ENCODE assay signal across 19 cellular contexts in the genomic region with DNA sequence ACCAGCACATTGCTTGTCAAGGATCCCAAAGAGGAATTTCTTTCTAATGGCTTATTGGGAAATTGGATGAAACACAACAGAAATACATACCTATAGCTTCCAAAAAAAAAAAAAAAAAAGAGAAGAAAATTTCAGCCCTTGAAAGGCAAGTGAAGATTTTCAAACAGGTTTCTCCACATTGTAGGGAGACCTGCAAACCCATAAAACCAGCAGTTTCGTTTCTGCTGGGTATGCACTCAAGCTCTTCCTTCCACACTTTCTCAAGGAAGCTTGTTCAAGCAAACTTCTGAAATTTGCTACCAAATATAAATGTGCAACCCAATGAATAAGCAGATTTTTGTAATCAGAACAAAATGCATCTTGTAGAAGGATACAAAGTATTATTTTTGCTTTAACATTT. TPM values are rescaled to one million over a fixed set of nuclear protein-coding genes. Genes with fewer than 3 reads are reported as not detected.
DNase-seq lines count a peak whose midpoint lies in the region; ATAC-seq, FAIRE-seq and TF ChIP-seq lines count a peak whose summit lies in the region.
"Had no signal": no experiment of that assay in that cellular context is flagged by ENCODE, and none has a peak within 500 bp of the region (broad histone marks: within the 10 kb centered on the region; RNA-seq: fewer than 3 reads in every experiment).

No MANE protein-coding gene starts in this region.

- H3K4me1 ChIP-seq in K562 (replicated peaks in 1 of 2; ENCODE audit: control insufficient read depth in 2 of 2, insufficient read depth in 2 of 2, low read length in 2 of 2) (peaks cover 12 to 19% of the 10 kb centered on the region in 2 experiments), spleen (peaks cover 2 to 59% (median 42%) of the 10 kb centered on the region in 6 donors)
- H3K4me1 ChIP-seq: breast epithelium, vagina had no signal

- H3K27ac Mint-ChIP-seq in progenitor cell of endocrine pancreas, result no peak overlapping the region

- TF ChIP-seq RAD21 in K562 (CRISPR knock-in tag; conservative IDR thresholded peaks at IDR 0.05 in 1 of 2, IDR thresholded peaks at IDR 0.05 in 1 of 2), result no peak

- H3K27ac ChIP-seq in K562 (ENCODE audit: extremely low read depth, low read depth, low read length), result no peak overlapping the region
- H3K27ac ChIP-seq in spleen, result peak overlapping the region in 6 of 8 donors; percentile 20 to 90 (median 80)
- H3K27ac ChIP-seq: vagina had no signal

- H3K27me3 Mint-ChIP-seq in progenitor cell of endocrine pancreas, result no peaks in the 10 kb centered on the region

- no peaks in the 10 kb centered on the region for H3K9me1 ChIP-seq in K562 (ENCODE audit: control insufficient read depth, insufficient read depth, low read length)

- no peak for TF ChIP-seq POLR2A in K562 (conservative IDR thresholded peaks at IDR 0.05)
- no peak for TF ChIP-seq POLR2A in spleen (IDR thresholded peaks at IDR 0.05)

- ATAC-seq in K562, result no peak
- ATAC-seq in GM21619 (IDR thresholded peaks at IDR 0.05; ENCODE audit: unreplicated experiment), result no peak
- ATAC-seq: left lobe of liver, SK-N-SH treated with all-trans-retinoic acid at 6 μM for 48 hours had no signal

- no peak overlapping the region for H3K4me3 ChIP-seq in K562
- no peak overlapping the region for H3K4me3 ChIP-seq in spleen
- H3K4me3 ChIP-seq: breast epithelium, coronary artery, MG63, vagina had no signal

- peaks cover 13% of the 10 kb centered on the region for H3K4me1 Mint-ChIP-seq in progenitor cell of endocrine pancreas (ENCODE audit: low read depth)

- TF ChIP-seq CTCF in K562 (IDR thresholded peaks at IDR 0.05 in 2 of 3, conservative IDR thresholded peaks at IDR 0.05 in 1 of 3; ENCODE audit: insufficient read depth in 2 of 3, low read depth in 1 of 3, low read length in 3 of 3), result no peak
- no peak for TF ChIP-seq CTCF in spleen (IDR thresholded peaks at IDR 0.05 in 8 of 11, conservative IDR thresholded peaks at IDR 0.05 in 3 of 11)
- TF ChIP-seq CTCF in progenitor cell of endocrine pancreas (IDR thresholded peaks at IDR 0.05; ENCODE audit: unreplicated experiment), result no peak

- H3K27me3 ChIP-seq in K562 (ENCODE audit: control insufficient read depth in 2 of 2, insufficient read depth in 2 of 2, low read length in 2 of 2), result no peaks in the 10 kb centered on the region
- H3K27me3 ChIP-seq in spleen (replicated peaks in 1 of 7), result no peaks in the 10 kb centered on the region
- H3K27me3 ChIP-seq: breast epithelium, MG63, vagina had no signal

- no peak for FAIRE-seq in K562 (lab: Jason Lieb, UNC)
- FAIRE-seq: G401.6, TTC549 had no signal

- no TSS peak for BruUV-seq in K562 (replicated peaks; lab: Mats Ljungman, UMichigan)

- no peaks in the 10 kb centered on the region for H3K36me3 Mint-ChIP-seq in progenitor cell of endocrine pancreas (ENCODE audit: insufficient read depth)

- no peak overlapping the region for H3K4me3 Mint-ChIP-seq in progenitor cell of endocrine pancreas (ENCODE audit: low read depth)

- intact Hi-C loops in K562 (cut with micrococcal nuclease) (no loop called here), spleen (cut with DNase I; ENCODE audit: low total_unique reads) (no loop called here)

- POLR2A ChIA-PET in K562 (lab: Yijun Ruan, JAX), result interaction anchor here (0.9 to 1.3 kb wide), 2 partner anchors 8 to 10 kb away, joined by 3 to 4 read pairs; no protein-coding TSS in a partner anchor

- DNase-seq in SIG-M5 treated with dmso at 0.1 percent for 504 hours (lab: John Stamatoyannopoulos, UW; ENCODE audit: unreplicated experiment), result peak; percentile 36
- no peak for DNase-seq in SIG-M5 (lab: John Stamatoyannopoulos, UW)
- DNase-seq in NOMO-1 treated with DMSO at 0.1 percent for 48 hours (lab: John Stamatoyannopoulos, UW; ENCODE audit: unreplicated experiment), result peak; percentile 36
- no peak for DNase-seq in K562 (ENCODE audit: extremely low read depth in 1 of 4, low spot score in 3 of 4)
- no peak for DNase-seq in spleen
- no peak for DNase-seq in NCI-H1092 (lab: John Stamatoyannopoulos, UW)
- no peak for DNase-seq in progenitor cell of endocrine pancreas (ENCODE audit: low spot score, unreplicated experiment)
- DNase-seq: 8988T; activated effector memory CD4-positive, alpha-beta T cell treated with anti-CD3 and anti-CD28 coated beads, Interleukin-2, amount 50 U/mL, for 16 hours; MG63; NCI-H748 treated with DMSO at 0.1 percent for 48 hours had no signal

- H4K20me1 ChIP-seq in K562 (replicated peaks; ENCODE audit: control insufficient read depth, insufficient read depth, low read length), result no peaks in the 10 kb centered on the region

- H3K9me3 Mint-ChIP-seq in progenitor cell of endocrine pancreas (ENCODE audit: low read depth), result peaks cover 12% of the 10 kb centered on the region

- peak overlapping the region; percentile 88 for H2AFZ ChIP-seq in K562 (ENCODE audit: low read depth, low read length)

- in situ Hi-C loops in K562 (cut with MboI), result no loop called here

- no peak overlapping the region for H3K9ac ChIP-seq in K562 (ENCODE audit: insufficient read depth in 1 of 2, low read depth in 2 of 2, low read length in 2 of 2)

- no peaks in the 10 kb centered on the region for H3K79me2 ChIP-seq in K562 (ENCODE audit: control insufficient read depth, insufficient read depth, low read length)

- H3K4me2 ChIP-seq in K562 (ENCODE audit: insufficient read depth, low read length), result no peak overlapping the region; the same call in 1 of the 2 replicates

- H3K9me3 ChIP-seq in K562 (replicated peaks; ENCODE audit: control insufficient read depth, insufficient read depth, low read depth, low read length) (0 out of 2 replicates have a peak, but pooled peaks cover 2% of the 10 kb centered on the region), spleen (peaks cover 0 to 27% (median 14%) of the 10 kb centered on the region in 8 donors)
- H3K9me3 ChIP-seq: MG63, vagina had no signal

- H3K36me3 ChIP-seq in K562 (ENCODE audit: control insufficient read depth, insufficient read depth, low read length) (no peaks in the 10 kb centered on the region), spleen (no peaks in the 10 kb centered on the region)
- H3K36me3 ChIP-seq: breast epithelium, MG63, vagina had no signal

- no peak for TF ChIP-seq EP300 in K562 (IDR thresholded peaks at IDR 0.05; ENCODE audit: low read length)

- CTCF ChIA-PET in K562 (lab: Yijun Ruan, JAX; ENCODE audit: low intra/inter-chr PET ratio), result no interaction called here

- 18% methylated on average over 1 of the region's 1 CpG for WGBS in K562 (ENCODE audit: insufficient coverage, low coverage, missing lambda C conversion rate)
- 24 to 43% (median 33%) methylated on average over 1 of the region's 1 CpG for WGBS in spleen, 5 donors

TF ChIP-seq in K562, 482 proteins besides CTCF, POLR2A, EP300 and RAD21:
- TF ChIP-seq L3MBTL2 (IDR thresholded peaks at IDR 0.05), result no peak
- TF ChIP-seq, protein P1, sequence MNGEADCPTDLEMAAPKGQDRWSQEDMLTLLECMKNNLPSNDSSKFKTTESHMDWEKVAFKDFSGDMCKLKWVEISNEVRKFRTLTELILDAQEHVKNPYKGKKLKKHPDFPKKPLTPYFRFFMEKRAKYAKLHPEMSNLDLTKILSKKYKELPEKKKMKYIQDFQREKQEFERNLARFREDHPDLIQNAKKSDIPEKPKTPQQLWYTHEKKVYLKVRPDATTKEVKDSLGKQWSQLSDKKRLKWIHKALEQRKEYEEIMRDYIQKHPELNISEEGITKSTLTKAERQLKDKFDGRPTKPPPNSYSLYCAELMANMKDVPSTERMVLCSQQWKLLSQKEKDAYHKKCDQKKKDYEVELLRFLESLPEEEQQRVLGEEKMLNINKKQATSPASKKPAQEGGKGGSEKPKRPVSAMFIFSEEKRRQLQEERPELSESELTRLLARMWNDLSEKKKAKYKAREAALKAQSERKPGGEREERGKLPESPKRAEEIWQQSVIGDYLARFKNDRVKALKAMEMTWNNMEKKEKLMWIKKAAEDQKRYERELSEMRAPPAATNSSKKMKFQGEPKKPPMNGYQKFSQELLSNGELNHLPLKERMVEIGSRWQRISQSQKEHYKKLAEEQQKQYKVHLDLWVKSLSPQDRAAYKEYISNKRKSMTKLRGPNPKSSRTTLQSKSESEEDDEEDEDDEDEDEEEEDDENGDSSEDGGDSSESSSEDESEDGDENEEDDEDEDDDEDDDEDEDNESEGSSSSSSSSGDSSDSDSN (IDR thresholded peaks at IDR 0.05; ENCODE audit: borderline replicate concordance in 1 of 2, low read depth in 2 of 2, low read length in 2 of 2), result no peak
- TF ChIP-seq MAFG (tag; conservative IDR thresholded peaks at IDR 0.05), result 0 out of 2 replicates have a peak, but pooled peaks have one; percentile 4
- TF ChIP-seq ZC3H4 (CRISPR knock-in tag; IDR thresholded peaks at IDR 0.05; ENCODE audit: borderline replicate concordance), result no peak
- TF ChIP-seq SMAD1 (IDR thresholded peaks at IDR 0.05; ENCODE audit: low read depth, low read length, partially characterized antibody), result no peak

RNA-seq across cellular contexts. Expression of a gene that starts 15.9 kb away (rescaled TPM):
- 17.8 and 19.2 TPM in 2 replicates for total RNA-seq in K562 (2011; cell fraction: chromatin; rRNA removed; ENCODE audit: low replicate concordance)
- total RNA-seq in K562 (2011; cell fraction: nucleolus; rRNA removed), result 10.1 and 13.8 TPM in 2 replicates
- 11.7 and 17.1 TPM in 2 replicates for total RNA-seq in K562 (2011; cell fraction: nucleoplasm; rRNA removed)
- 14.9 and 17.1 TPM in 2 replicates for total RNA-seq in K562 (2014; rRNA removed)
- total RNA-seq in K562 (2014; rRNA removed; fragmentation: Illumina TruSeq; extraction: Trizol), result 13.5 and 15.2 TPM in 2 replicates
- 12.2 and 13.5 TPM in 2 replicates for total RNA-seq in K562 (2015; rRNA removed; fragmentation: Illumina TruSeq; extraction: Trizol)
- 13.9 and 18.6 TPM in 2 replicates for total RNA-seq in K562 (2021)
- polyA plus RNA-seq in K562 (2011; rRNA removed), result 26.2 and 29.0 TPM in 2 replicates
- polyA plus RNA-seq in K562 (2011; cell fraction: cytosol; rRNA removed), result 19.8 and 19.9 TPM in 2 replicates
- polyA plus RNA-seq in K562 (2011; cell fraction: nucleus; rRNA removed), result 18.5 and 19.8 TPM in 2 replicates
- 20.4 and 27.0 TPM in 2 replicates for polyA plus RNA-seq in K562 (2012)
- 22.0 and 28.0 TPM in 2 replicates for polyA plus RNA-seq in K562 (2014; fragmentation: Illumina TruSeq; extraction: Trizol)
- 1 to 10 TPM; 2.9 to 3.5 TPM for polyA plus RNA-seq in K562 (2014; fragmentation: Nextera tagmentation; extraction: Ambion mirVana)
- polyA plus RNA-seq in K562 (2014; rRNA removed), result 23.4 and 24.7 TPM in 2 replicates
- 15.7 and 16.1 TPM in 2 replicates for polyA minus RNA-seq in K562 (2011; rRNA and poly(A)+ RNA removed)
- polyA minus RNA-seq in K562 (2011; cell fraction: cytosol; rRNA and poly(A)+ RNA removed), result 12.2 and 14.1 TPM in 2 replicates
- 8.8 and 12.4 TPM in 2 replicates for polyA minus RNA-seq in K562 (2011; cell fraction: nucleus; rRNA and poly(A)+ RNA removed)
- total RNA-seq in spleen, result 10 to 100 TPM; 46.6 to 75.0 (median 62.3) TPM
- polyA plus RNA-seq in spleen, result 10 to 100 TPM; 36.4 to 46.0 (median 39.7) TPM
- total RNA-seq in progenitor cell of endocrine pancreas, result 11.6 and 14.7 TPM in 2 replicates

Comparison
In these comparisons a context has a peak if more than half of its experiments do, and no peak if none do; other contexts are left out.
1. DNase-seq: peak in SIG-M5 treated with dmso at 0.1 percent for 504 hours (single experiment) and NOMO-1 treated with DMSO at 0.1 percent for 48 hours (single experiment); none in SIG-M5 (single experiment), K562 (0 of 4), spleen (single experiment), NCI-H1092 (single experiment) and progenitor cell of endocrine pancreas (single experiment).